1 cellular context compared by ENCODE assay signal in the genomic region with DNA sequence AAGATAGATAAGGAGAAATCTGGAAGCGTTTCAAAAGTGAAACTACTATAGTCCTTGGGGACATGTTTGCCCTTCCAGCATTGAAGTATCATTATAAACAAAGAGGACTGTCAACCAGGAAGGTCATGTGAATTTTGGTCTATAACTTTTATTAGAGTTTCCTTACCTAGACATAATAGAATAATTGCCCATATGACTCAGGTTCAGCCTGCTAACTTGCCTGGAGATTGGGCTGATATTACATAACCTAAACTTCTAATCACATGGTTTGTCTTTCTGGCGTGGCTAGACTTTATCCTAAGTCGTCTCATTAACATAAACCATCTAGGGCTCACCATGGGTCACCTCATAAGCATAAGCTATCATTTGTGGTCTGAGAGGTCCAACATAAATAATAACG.
TF ChIP-seq lines count a peak whose summit lies in the region.

No MANE protein-coding gene starts in this region.

TF ChIP-seq in HEK293, 187 proteins besides CTCF, POLR2A, EP300 and RAD21 (continued from another document):
- TF ChIP-seq, protein P1, sequence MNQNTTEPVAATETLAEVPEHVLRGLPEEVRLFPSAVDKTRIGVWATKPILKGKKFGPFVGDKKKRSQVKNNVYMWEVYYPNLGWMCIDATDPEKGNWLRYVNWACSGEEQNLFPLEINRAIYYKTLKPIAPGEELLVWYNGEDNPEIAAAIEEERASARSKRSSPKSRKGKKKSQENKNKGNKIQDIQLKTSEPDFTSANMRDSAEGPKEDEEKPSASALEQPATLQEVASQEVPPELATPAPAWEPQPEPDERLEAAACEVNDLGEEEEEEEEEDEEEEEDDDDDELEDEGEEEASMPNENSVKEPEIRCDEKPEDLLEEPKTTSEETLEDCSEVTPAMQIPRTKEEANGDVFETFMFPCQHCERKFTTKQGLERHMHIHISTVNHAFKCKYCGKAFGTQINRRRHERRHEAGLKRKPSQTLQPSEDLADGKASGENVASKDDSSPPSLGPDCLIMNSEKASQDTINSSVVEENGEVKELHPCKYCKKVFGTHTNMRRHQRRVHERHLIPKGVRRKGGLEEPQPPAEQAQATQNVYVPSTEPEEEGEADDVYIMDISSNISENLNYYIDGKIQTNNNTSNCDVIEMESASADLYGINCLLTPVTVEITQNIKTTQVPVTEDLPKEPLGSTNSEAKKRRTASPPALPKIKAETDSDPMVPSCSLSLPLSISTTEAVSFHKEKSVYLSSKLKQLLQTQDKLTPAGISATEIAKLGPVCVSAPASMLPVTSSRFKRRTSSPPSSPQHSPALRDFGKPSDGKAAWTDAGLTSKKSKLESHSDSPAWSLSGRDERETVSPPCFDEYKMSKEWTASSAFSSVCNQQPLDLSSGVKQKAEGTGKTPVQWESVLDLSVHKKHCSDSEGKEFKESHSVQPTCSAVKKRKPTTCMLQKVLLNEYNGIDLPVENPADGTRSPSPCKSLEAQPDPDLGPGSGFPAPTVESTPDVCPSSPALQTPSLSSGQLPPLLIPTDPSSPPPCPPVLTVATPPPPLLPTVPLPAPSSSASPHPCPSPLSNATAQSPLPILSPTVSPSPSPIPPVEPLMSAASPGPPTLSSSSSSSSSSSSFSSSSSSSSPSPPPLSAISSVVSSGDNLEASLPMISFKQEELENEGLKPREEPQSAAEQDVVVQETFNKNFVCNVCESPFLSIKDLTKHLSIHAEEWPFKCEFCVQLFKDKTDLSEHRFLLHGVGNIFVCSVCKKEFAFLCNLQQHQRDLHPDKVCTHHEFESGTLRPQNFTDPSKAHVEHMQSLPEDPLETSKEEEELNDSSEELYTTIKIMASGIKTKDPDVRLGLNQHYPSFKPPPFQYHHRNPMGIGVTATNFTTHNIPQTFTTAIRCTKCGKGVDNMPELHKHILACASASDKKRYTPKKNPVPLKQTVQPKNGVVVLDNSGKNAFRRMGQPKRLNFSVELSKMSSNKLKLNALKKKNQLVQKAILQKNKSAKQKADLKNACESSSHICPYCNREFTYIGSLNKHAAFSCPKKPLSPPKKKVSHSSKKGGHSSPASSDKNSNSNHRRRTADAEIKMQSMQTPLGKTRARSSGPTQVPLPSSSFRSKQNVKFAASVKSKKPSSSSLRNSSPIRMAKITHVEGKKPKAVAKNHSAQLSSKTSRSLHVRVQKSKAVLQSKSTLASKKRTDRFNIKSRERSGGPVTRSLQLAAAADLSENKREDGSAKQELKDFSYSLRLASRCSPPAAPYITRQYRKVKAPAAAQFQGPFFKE (tag by site-specific recombination; IDR thresholded peaks at IDR 0.05; ENCODE audit: borderline replicate concordance) = no peak
TF ChIP-seq in HEK293: peak in this region for 1.
